9 cellular contexts compared by ENCODE assay signal in the genomic region with DNA sequence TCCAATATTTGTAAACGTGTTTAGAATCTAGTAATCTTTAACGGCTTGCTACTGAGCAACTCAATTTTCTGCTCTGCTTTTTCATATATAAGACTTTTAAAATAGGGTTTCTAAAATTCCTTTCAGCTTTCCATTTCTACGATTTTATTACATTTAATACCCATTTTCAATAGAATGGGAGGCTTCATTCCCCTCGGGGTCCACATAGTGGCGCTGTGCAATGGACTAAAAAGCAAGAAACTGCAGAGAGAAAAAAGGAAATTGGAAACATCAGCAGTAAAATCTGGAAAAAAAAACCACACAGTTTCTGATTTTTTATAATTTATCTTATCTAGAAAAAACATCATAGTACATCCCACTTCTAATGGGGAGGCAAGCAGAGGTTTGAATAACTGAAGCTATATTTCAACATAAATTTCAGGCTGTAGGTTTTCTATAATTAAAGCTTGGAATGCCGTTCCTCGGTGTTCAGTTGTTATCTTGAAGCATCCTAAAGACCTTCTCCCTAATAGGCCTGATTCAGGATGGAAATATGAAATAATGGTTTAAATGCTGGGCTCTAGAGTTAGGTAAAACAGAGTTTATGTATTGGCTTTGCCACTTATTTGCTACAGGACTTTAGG. TPM values are rescaled to one million over a fixed set of nuclear protein-coding genes. Genes with fewer than 3 reads are reported as not detected.
DNase-seq lines count a peak whose midpoint lies in the region; ATAC-seq, FAIRE-seq and TF ChIP-seq lines count a peak whose summit lies in the region.
"Had no signal": no experiment of that assay in that cellular context is flagged by ENCODE, and none has a peak within 500 bp of the region (broad histone marks: within the 10 kb centered on the region; RNA-seq: fewer than 3 reads in every experiment).

No MANE protein-coding gene starts in this region.

- H3K79me2 ChIP-seq in H9 (ENCODE audit: insufficient read depth, low read length) (no peaks in the 10 kb centered on the region), keratinocyte (ENCODE audit: control insufficient read depth, insufficient read depth, low read length) (no peaks in the 10 kb centered on the region)

- no TSS peak for BruUV-seq in Panc1 (replicated peaks; lab: Mats Ljungman, UMichigan)

- no peak for ATAC-seq in Panc1
- ATAC-seq in thoracic aorta (ENCODE audit: insufficient number of reproducible peaks, low FRiP score, low read depth) = no peak
- ATAC-seq in GM18498 (IDR thresholded peaks at IDR 0.05; ENCODE audit: unreplicated experiment) = no peak
- no peak for ATAC-seq in esophagus mucosa

- H3K9me3 Mint-ChIP-seq in H9 = no peaks in the 10 kb centered on the region
- H3K9me3 Mint-ChIP-seq: dendritic cell treated with granulocyte-macrophage colony-stimulating factor and Interleukin-4, amounts not matched to agents 40 ng/mL and 50 ng/mL, for 4 days had no signal

- TF ChIP-seq CTCF in H9 (conservative IDR thresholded peaks at IDR 0.05) (peak; percentile 94), Panc1 (IDR thresholded peaks at IDR 0.05) (peak; percentile 90; the same call in 1 of the 2 replicates), keratinocyte (optimal IDR thresholded peaks at IDR 0.05 in 1 of 3, IDR thresholded peaks at IDR 0.05 in 1 of 3, conservative IDR thresholded peaks at IDR 0.05 in 1 of 3; ENCODE audit: extremely low read depth in 1 of 3, insufficient read depth in 2 of 3, low read length in 3 of 3) (peak; percentile 43 to 74 (median 69)), thoracic aorta (IDR thresholded peaks at IDR 0.05) (peak; percentile 80)

- H3K36me3 Mint-ChIP-seq in H9 (ENCODE audit: insufficient read depth in 1 of 3, low read depth in 3 of 3) = no peaks in the 10 kb centered on the region

- H3K18ac ChIP-seq in H9 (ENCODE audit: insufficient read length, low read depth, low read length) = no peak overlapping the region

- H3K4me3 Mint-ChIP-seq in H9 = no peak overlapping the region

- no peak overlapping the region for H2BK12ac ChIP-seq in H9 (ENCODE audit: insufficient read length, low read depth, low read length)

- no peak overlapping the region for H2BK20ac ChIP-seq in H9 (ENCODE audit: low read depth, low read length, poor library complexity, severe bottlenecking)

- POLR2A ChIA-PET in Panc1 (lab: Charles Lee) = interaction anchor here (0.7 kb wide), 3 partner anchors 12 to 198 kb away, joined by 5 to 16 read pairs (median 7); partner anchors contain the start of gene HSPA8

- intact Hi-C loops in Panc1 (cut with micrococcal nuclease; ENCODE audit: unreplicated experiment) = loop anchor here (1.0 to 10.0 kb wide), 2 partner anchors 159 to 191 kb away; no protein-coding TSS in a partner anchor

- H4K8ac ChIP-seq in H9 (replicated peaks; ENCODE audit: insufficient read length, low read depth, low read length) = no peak overlapping the region

- H4K20me1 ChIP-seq in H9 (ENCODE audit: control insufficient read depth, insufficient read depth, insufficient read length) (no peaks in the 10 kb centered on the region), keratinocyte (ENCODE audit: control insufficient read depth, extremely low read depth, insufficient read depth, low read length) (no peaks in the 10 kb centered on the region)

- no peaks in the 10 kb centered on the region for H3K23me2 ChIP-seq in H9 (ENCODE audit: insufficient read length, low read depth, low read length, poor library complexity, severe bottlenecking)

- H3K14ac ChIP-seq in H9 (ENCODE audit: insufficient read depth, low read length) = no peak overlapping the region

- in situ Hi-C loops in Panc1 (cut with HindIII; ENCODE audit: low pct_unique_long_range_greater_than_20kb, low sequenced_read_pairs) = no loop called here

- no peak overlapping the region for H2AFZ ChIP-seq in H9 (ENCODE audit: low read length)
- no peak overlapping the region for H2AFZ ChIP-seq in keratinocyte (ENCODE audit: control insufficient read depth, low read length)

- dilution Hi-C loops in keratinocyte (cut with MboI; ENCODE audit: extremely low pct_ligation_motif_present, low sequenced_read_pairs) = no loop called here

- H3K4me3 ChIP-seq in Panc1 (ENCODE audit: low read depth in 2 of 2, low read length in 2 of 2) = no peak overlapping the region
- H3K4me3 ChIP-seq in keratinocyte (ENCODE audit: control insufficient read depth in 2 of 3, extremely low read depth in 1 of 3, insufficient read depth in 2 of 3, low read depth in 1 of 3, low read length in 3 of 3) = no peak overlapping the region
- H3K4me3 ChIP-seq in thoracic aorta = peak overlapping the region; percentile 27

- WGBS in H9 (ENCODE audit: extremely low coverage, insufficient read length, low lambda C conversion rate) = no CpG with 5 or more reads among the region's 7 CpGs

- no peaks in the 10 kb centered on the region for H3K79me1 ChIP-seq in H9 (ENCODE audit: insufficient read depth, low read depth, low read length, poor library complexity, severe bottlenecking)

- no peak overlapping the region for H4K91ac ChIP-seq in H9 (ENCODE audit: insufficient read length, low read depth, low read length)

- H3K27me3 Mint-ChIP-seq in H9 (ENCODE audit: low read depth) = peaks cover 7% of the 10 kb centered on the region

- H3K27ac ChIP-seq in H9 (ENCODE audit: insufficient read length, low read depth, low read length) (no peak overlapping the region), Panc1 (ENCODE audit: low read length) (no peak overlapping the region), keratinocyte (ENCODE audit: control insufficient read depth, insufficient read depth, low read length) (no peak overlapping the region), thoracic aorta (no peak overlapping the region)

- H3K27me3 ChIP-seq in H9 (ENCODE audit: insufficient read depth, low read length) (no peaks in the 10 kb centered on the region), Panc1 (ENCODE audit: control insufficient read depth, insufficient read depth, low read length) (no peaks in the 10 kb centered on the region), keratinocyte (ENCODE audit: control insufficient read depth, extremely low read depth, insufficient read depth, low read length) (no peaks in the 10 kb centered on the region), thoracic aorta (replicated peaks; ENCODE audit: insufficient read depth) (no peaks in the 10 kb centered on the region)

- no peak overlapping the region for H2BK120ac ChIP-seq in H9 (ENCODE audit: low read depth, low read length, poor library complexity, severe bottlenecking)

- H2AK5ac ChIP-seq in H9 (ENCODE audit: insufficient read length, low read length) = no peak overlapping the region

- no peaks in the 10 kb centered on the region for H3K9me1 ChIP-seq in keratinocyte (ENCODE audit: control insufficient read depth, extremely low read depth, insufficient read depth, low read length)

- no peak overlapping the region for H4K5ac ChIP-seq in H9 (ENCODE audit: insufficient read length, low read depth, low read length)

- H3K9me3 ChIP-seq in H9 (ENCODE audit: control insufficient read depth, low read depth, low read length) (no peaks in the 10 kb centered on the region), Panc1 (ENCODE audit: control insufficient read depth, insufficient read depth, low read depth, low read length) (no peaks in the 10 kb centered on the region), keratinocyte (ENCODE audit: control insufficient read depth, low read depth, low read length) (no peaks in the 10 kb centered on the region), thoracic aorta (no peaks in the 10 kb centered on the region)

- H3K4ac ChIP-seq in H9 (ENCODE audit: low read depth, low read length) = no peak overlapping the region

- DNase-seq in AML-193 (lab: John Stamatoyannopoulos, UW) = peak; percentile 43 to 58
- DNase-seq in H9 = no peak
- no peak for DNase-seq in Panc1 (ENCODE audit: low read depth, low spot score)
- peak; percentile 63 for DNase-seq in astrocyte of the hippocampus (ENCODE audit: low read depth, low spot score)
- DNase-seq in keratinocyte (ENCODE audit: low read depth, low spot score) = no peak
- DNase-seq in thoracic aorta (ENCODE audit: low spot score) = no peak

- H3T11ph ChIP-seq in H9 (ENCODE audit: low read length) = no peak overlapping the region

- H3K36me3 ChIP-seq in Panc1 (ENCODE audit: control insufficient read depth, insufficient read depth, low read length) (no peaks in the 10 kb centered on the region), keratinocyte (ENCODE audit: control insufficient read depth in 2 of 2, extremely low read depth in 1 of 2, insufficient read depth in 2 of 2, low read length in 2 of 2) (no peaks in the 10 kb centered on the region), thoracic aorta (no peaks in the 10 kb centered on the region)

- H3K4me1 Mint-ChIP-seq in H9 = no peaks in the 10 kb centered on the region

- H2BK15ac ChIP-seq in H9 (ENCODE audit: low read depth, low read length) = no peak overlapping the region

- no peak overlapping the region for H3K4me2 ChIP-seq in H9 (ENCODE audit: insufficient read depth, insufficient read length, low read length)
- peak overlapping the region; percentile 10 for H3K4me2 ChIP-seq in keratinocyte (ENCODE audit: control insufficient read depth, extremely low read depth, insufficient read depth, low read depth, low read length)

- H3K9ac ChIP-seq in H9 (ENCODE audit: extremely low read depth, insufficient read length, low read length) (no peak overlapping the region), keratinocyte (ENCODE audit: control insufficient read depth, extremely low read depth, insufficient read depth, low read length) (no peak overlapping the region)

- FAIRE-seq in keratinocyte (lab: Jason Lieb, UNC) = no peak

- H3K23ac ChIP-seq in H9 (ENCODE audit: insufficient read length, low read depth, low read length) = no peak overlapping the region

- CTCF ChIA-PET in Panc1 (lab: Charles Lee) = interaction anchor here (0.6 to 2.6 kb wide), 19 partner anchors 10 to 1878 kb away, joined by 3 to 15 read pairs (median 3); partner anchors contain the start of gene HSPA8

- H2BK5ac ChIP-seq in H9 (ENCODE audit: insufficient read length, low read length) = no peak overlapping the region

- no peak overlapping the region for H3K27ac Mint-ChIP-seq in H9

- no peaks in the 10 kb centered on the region for H3K4me1 ChIP-seq in H9 (ENCODE audit: insufficient read depth, low read length)
- H3K4me1 ChIP-seq in Panc1 (ENCODE audit: control insufficient read depth, insufficient read depth, low read length) = peaks cover 4% of the 10 kb centered on the region; the same call in 1 of the 2 replicates
- H3K4me1 ChIP-seq in keratinocyte (ENCODE audit: control insufficient read depth, extremely low read depth, insufficient read depth, low read length) = peaks cover 7% of the 10 kb centered on the region
- H3K4me1 ChIP-seq in thoracic aorta (ENCODE audit: control insufficient read depth in 1 of 2, low read depth in 2 of 2) = no peaks in the 10 kb centered on the region

- H3K56ac ChIP-seq in H9 (ENCODE audit: insufficient read length, low read depth, low read length) = no peak overlapping the region

RNA-seq across cellular contexts. Expression of gene JHY, which starts 18.7 kb away (rescaled TPM):
- 0.50 and 0.79 TPM in 2 replicates for total RNA-seq in H9 (2021)
- 10.1 TPM for total RNA-seq in Panc1 (2021; ENCODE audit: unreplicated experiment)
- polyA plus RNA-seq in Panc1 (2012; ENCODE audit: insufficient read length) = 5.3 TPM
- polyA plus RNA-seq in keratinocyte = 3.6 to 4.0 TPM (median 3.9 TPM) in 3 replicates
- 2.8 TPM for polyA plus RNA-seq in keratinocyte (2011; ENCODE audit: low read depth)
- 3.9 and 5.4 TPM in 2 replicates for polyA plus RNA-seq in keratinocyte (2011; cell fraction: cytosol; rRNA removed)
- polyA plus RNA-seq in keratinocyte (2011; cell fraction: nucleus; rRNA removed) = 3.9 and 4.4 TPM in 2 replicates
- polyA plus RNA-seq in keratinocyte (2012; ENCODE audit: low replicate concordance) = 2.8 and 3.3 TPM in 2 replicates
- 1.7 to 3.8 TPM (median 3.0 TPM) in 3 replicates for polyA minus RNA-seq in keratinocyte
- 1.3 TPM for polyA minus RNA-seq in keratinocyte (2011; cell fraction: cytosol; rRNA and poly(A)+ RNA removed)
- 2.2 and 3.7 TPM in 2 replicates for polyA minus RNA-seq in keratinocyte (2011; cell fraction: nucleus; rRNA and poly(A)+ RNA removed)
- total RNA-seq in thoracic aorta = 1 to 10 TPM; 4.9 to 7.0 TPM
- total RNA-seq in esophagus mucosa = 1.6 TPM

RNA-seq across cellular contexts. Expression of gene CRTAM, which starts 25.5 kb away (rescaled TPM):
- total RNA-seq in H9 (2021) (not detected in 2 replicates), Panc1 (2021; ENCODE audit: unreplicated experiment) (0.13 TPM), thoracic aorta (under 1 TPM in 1 of 2 donors, not detected in 1; 0.27 TPM), esophagus mucosa (not detected)
- polyA plus RNA-seq in Panc1 (2012; ENCODE audit: insufficient read length) = not detected
- polyA plus RNA-seq in keratinocyte = 0.06 to 0.19 TPM (median 0.08 TPM) in 3 replicates
- polyA plus RNA-seq in keratinocyte (2011; ENCODE audit: low read depth) = not detected
- 0.16 and 0.22 TPM in 2 replicates for polyA plus RNA-seq in keratinocyte (2011; cell fraction: cytosol; rRNA removed)
- polyA plus RNA-seq in keratinocyte (2011; cell fraction: nucleus; rRNA removed) = 0.09 and 0.29 TPM in 2 replicates
- 0.15 TPM in 1 of 2 replicates, not detected in the other for polyA plus RNA-seq in keratinocyte (2012; ENCODE audit: low replicate concordance)
- not detected in 3 replicates for polyA minus RNA-seq in keratinocyte
- not detected for polyA minus RNA-seq in keratinocyte (2011; cell fraction: cytosol; rRNA and poly(A)+ RNA removed)
- polyA minus RNA-seq in keratinocyte (2011; cell fraction: nucleus; rRNA and poly(A)+ RNA removed) = not detected in 2 replicates

Comparison
In these comparisons a context has a peak if more than half of its experiments do, and no peak if none do; other contexts are left out.
1. DNase-seq: peak in AML-193 (2 of 2) and astrocyte of the hippocampus (single experiment); none in H9 (single experiment), Panc1 (single experiment), keratinocyte (single experiment) and thoracic aorta (single experiment).
2. Peak in every context shown above with its lines, with median percentiles within 50 percentile points of each other: CTCF ChIP-seq.